In genomic region chr2:526918-527317, GRCh38 we compare ENCODE assay signal across 15 cellular contexts.
DNase-seq lines count a peak whose midpoint lies in the region; ATAC-seq, FAIRE-seq and TF ChIP-seq lines count a peak whose summit lies in the region.
"Had no signal": no experiment of that assay in that cellular context is flagged by ENCODE, and none has a peak within 500 bp of the region (broad histone marks: within the 10 kb centered on the region; RNA-seq: fewer than 3 reads in every experiment).

No MANE protein-coding gene starts in this region.

- H3K23ac ChIP-seq in H1 (ENCODE audit: insufficient read length) = no peak overlapping the region

- intact Hi-C loops in upper lobe of right lung (cut with DNase I) = no loop called here

- no peak for TF ChIP-seq POLR2A in GM12892 (IDR thresholded peaks at IDR 0.05; ENCODE audit: low read depth, low read length)
- no peak for TF ChIP-seq POLR2A in H1 (IDR thresholded peaks at IDR 0.05; ENCODE audit: control extremely low read depth in 1 of 2, low read depth in 2 of 2, low read length in 2 of 2)

- no peak overlapping the region for H3K14ac ChIP-seq in H1 (ENCODE audit: insufficient read length)

- peaks cover 5% of the 10 kb centered on the region for H3K9me3 Mint-ChIP-seq in activated T-helper 17 cell treated with anti-CD3 and anti-CD28 coated beads, Interleukin-2, amount 50 U/mL, for 72 hours

- H3K9ac ChIP-seq in H1 (replicated peaks in 1 of 4; ENCODE audit: extremely low read depth in 1 of 4, low read depth in 3 of 4, low read length in 3 of 4) = peak overlapping the region in 2 of 4 experiments; percentile 6 to 19; a peak in 2 of 7 replicates

- H3K4me3 ChIP-seq in H1 (ENCODE audit: extremely low read depth in 1 of 4, insufficient read depth in 2 of 4, low read depth in 3 of 4, low read length in 4 of 4) (no peak overlapping the region), upper lobe of right lung (no peak overlapping the region)

- H2BK20ac ChIP-seq in H1 (ENCODE audit: low read length) = no peak overlapping the region; the same call in 1 of the 2 replicates

- H3K27me3 ChIP-seq in H1 (replicated peaks in 1 of 4; ENCODE audit: control insufficient read depth in 3 of 4, extremely low read depth in 1 of 4, insufficient read depth in 3 of 4, low read length in 3 of 4) (peaks cover 0 to 3% (median 0%) of the 10 kb centered on the region in 4 experiments; a peak in 1 of 7 replicates), upper lobe of right lung (no peaks in the 10 kb centered on the region)
- H3K27me3 ChIP-seq: BE2C had no signal

- DNase-seq in GM12892 (ENCODE audit: insufficient read length) (no peak), HTR-8/SVneo (ENCODE audit: insufficient read length, low spot score) (no peak), H1 (ENCODE audit: low read depth in 1 of 2, low spot score in 2 of 2) (no peak), upper lobe of right lung (no peak), NCI-H774 (lab: John Stamatoyannopoulos, UW) (no peak)
- DNase-seq: BE2C; CD4-positive, alpha-beta memory T cell; DMS79 treated with DMSO at 0.1 percent for 48 hours; EL; KBM-7 had no signal

- 0 out of 2 replicates have a peak overlapping the region, but pooled peaks have one; percentile 8 for H2BK5ac ChIP-seq in H1 (ENCODE audit: low read depth, low read length)

- peak overlapping the region; percentile 40 for H2BK120ac ChIP-seq in H1 (replicated peaks; ENCODE audit: low read depth, low read length)

- no peak for TF ChIP-seq EP300 in H1 (IDR thresholded peaks at IDR 0.05; ENCODE audit: borderline replicate concordance in 1 of 2, low read depth in 2 of 2, low read length in 2 of 2)

- no peaks in the 10 kb centered on the region for H3K79me2 ChIP-seq in H1 (ENCODE audit: control insufficient read depth in 1 of 2, insufficient read depth in 2 of 2, low read length in 2 of 2)

- peaks cover 8% of the 10 kb centered on the region for H3K23me2 ChIP-seq in H1 (ENCODE audit: low read depth, low read length)

- H3K27ac ChIP-seq in H1 (ENCODE audit: low read depth, low read length) (no peak overlapping the region), upper lobe of right lung (no peak overlapping the region)
- H3K27ac ChIP-seq: C4-2B had no signal

- no peaks in the 10 kb centered on the region for H3K36me3 ChIP-seq in H1 (ENCODE audit: control insufficient read depth in 2 of 4, insufficient read depth in 4 of 4, low read length in 3 of 4)
- no peaks in the 10 kb centered on the region for H3K36me3 ChIP-seq in upper lobe of right lung
- H3K36me3 ChIP-seq: BE2C had no signal

- CTCF ChIA-PET in H1 (lab: Charles Lee; ENCODE audit: partially characterized antibody) = no interaction called here

- no peak overlapping the region for H4K5ac ChIP-seq in H1 (ENCODE audit: insufficient read length, low read depth, low read length)

- peaks cover 0 to 8% (median 5%) of the 10 kb centered on the region in 4 experiments; a peak in 4 of 7 replicates for H3K4me1 ChIP-seq in H1 (replicated peaks in 1 of 4; ENCODE audit: control insufficient read depth in 3 of 4, insufficient read depth in 4 of 4, low read length in 3 of 4)
- H3K4me1 ChIP-seq in upper lobe of right lung = no peaks in the 10 kb centered on the region
- H3K4me1 ChIP-seq: BE2C had no signal

- H3K9me3 ChIP-seq in H1 (ENCODE audit: insufficient read depth in 2 of 2, low read depth in 1 of 2, low read length in 1 of 2) (peaks cover 0 to 7% of the 10 kb centered on the region in 2 experiments; a peak in 1 of 4 replicates), upper lobe of right lung (no peaks in the 10 kb centered on the region)
- H3K9me3 ChIP-seq: BE2C had no signal

- no peak overlapping the region for H4K8ac ChIP-seq in H1 (ENCODE audit: extremely low read depth, insufficient read depth, low read length)

- H4K91ac ChIP-seq in H1 (replicated peaks; ENCODE audit: insufficient read length, low read length) = peak overlapping the region; percentile 98

- ATAC-seq in upper lobe of right lung (peak; percentile 17), GM18873 (IDR thresholded peaks at IDR 0.05; ENCODE audit: low FRiP score, unreplicated experiment) (no peak)
- ATAC-seq in activated T-helper 17 cell treated with anti-CD3 and anti-CD28 coated beads, Interleukin-2, amount 50 U/mL, for 72 hours (replicated peaks) = no peak

- no peaks in the 10 kb centered on the region for H3K79me1 ChIP-seq in H1 (ENCODE audit: low read depth, low read length)

- H3K4ac ChIP-seq in H1 (replicated peaks; ENCODE audit: insufficient read length, low read depth, low read length) = peak overlapping the region; percentile 11

- TF ChIP-seq CTCF in H1 (IDR thresholded peaks at IDR 0.05; ENCODE audit: control extremely low read depth in 1 of 3, insufficient read depth in 1 of 3, low read depth in 1 of 3, low read length in 3 of 3) (no peak), upper lobe of right lung (IDR thresholded peaks at IDR 0.05) (no peak)

- POLR2A ChIA-PET in H1 (lab: Charles Lee; ENCODE audit: partially characterized antibody) = no interaction called here

- no peak overlapping the region for H3K18ac ChIP-seq in H1 (ENCODE audit: extremely low read depth, low read length)

- H4K20me1 ChIP-seq in H1 (replicated peaks in 1 of 2; ENCODE audit: control insufficient read depth in 1 of 2, insufficient read depth in 2 of 2, low read length in 2 of 2) = peaks cover 0 to 7% of the 10 kb centered on the region in 2 experiments

- H3K4me3 Mint-ChIP-seq in activated T-helper 17 cell treated with anti-CD3 and anti-CD28 coated beads, Interleukin-2, amount 50 U/mL, for 72 hours = no peak overlapping the region
- H3K4me3 Mint-ChIP-seq: CD4-positive, alpha-beta memory T cell had no signal

- no peak for TF ChIP-seq RAD21 in H1 (IDR thresholded peaks at IDR 0.05 in 1 of 2, conservative IDR thresholded peaks at IDR 0.05 in 1 of 2; ENCODE audit: low read depth in 2 of 2, low read length in 2 of 2)

- WGBS in H1 (ENCODE audit: extremely low coverage in 1 of 2, insufficient coverage in 1 of 2, insufficient read length in 1 of 2, insufficient replicate concordance in 2 of 2, low coverage in 1 of 2, low lambda C conversion rate in 2 of 2, missing lambda C conversion rate in 1 of 2), 2 experiments = 86 to 100% methylated on average over 3 to 5 of the region's 5 CpGs

- no peaks in the 10 kb centered on the region for H3K36me3 Mint-ChIP-seq in activated T-helper 17 cell treated with anti-CD3 and anti-CD28 coated beads, Interleukin-2, amount 50 U/mL, for 72 hours (ENCODE audit: low read depth)
- H3K36me3 Mint-ChIP-seq: CD4-positive, alpha-beta memory T cell had no signal

- no peak overlapping the region for H2AFZ ChIP-seq in H1 (ENCODE audit: low read length)

- peak overlapping the region; percentile 41; the same call in 1 of the 2 replicates for H2BK12ac ChIP-seq in H1 (ENCODE audit: low read depth, low read length)

- H3K56ac ChIP-seq in H1 (replicated peaks; ENCODE audit: insufficient read length, low read depth, low read length) = peak overlapping the region; percentile 98

- H3K4me2 ChIP-seq in H1 (ENCODE audit: insufficient read depth in 1 of 2, low read depth in 2 of 2, low read length in 2 of 2) = no peak overlapping the region; a peak in 1 of 4 replicates

- no peak overlapping the region for H3K27ac Mint-ChIP-seq in activated T-helper 17 cell treated with anti-CD3 and anti-CD28 coated beads, Interleukin-2, amount 50 U/mL, for 72 hours
- H3K27ac Mint-ChIP-seq: CD4-positive, alpha-beta memory T cell had no signal

- H2BK15ac ChIP-seq in H1 (ENCODE audit: low read length) = peak overlapping the region; percentile 22; the same call in 1 of the 2 replicates

- no peaks in the 10 kb centered on the region for H3K4me1 Mint-ChIP-seq in activated T-helper 17 cell treated with anti-CD3 and anti-CD28 coated beads, Interleukin-2, amount 50 U/mL, for 72 hours
- H3K4me1 Mint-ChIP-seq: CD4-positive, alpha-beta memory T cell had no signal

- H2AK5ac ChIP-seq in H1 (ENCODE audit: low read depth, low read length) = peak overlapping the region; percentile 98

- peak; percentile 67 for FAIRE-seq in GM12892 (lab: Jason Lieb, UNC)
- peak; percentile 100 for FAIRE-seq in HTR-8/SVneo (lab: Jason Lieb, UNC)
- no peak for FAIRE-seq in H1 (lab: Jason Lieb, UNC)
- FAIRE-seq: A204.1, G401.6 had no signal

- H3K27me3 Mint-ChIP-seq in activated T-helper 17 cell treated with anti-CD3 and anti-CD28 coated beads, Interleukin-2, amount 50 U/mL, for 72 hours = peaks cover 14% of the 10 kb centered on the region

TF ChIP-seq in H1, 55 proteins besides CTCF, POLR2A, EP300 and RAD21:
- no peak for TF ChIP-seq TEAD4 (IDR thresholded peaks at IDR 0.05; ENCODE audit: low read depth, low read length)
TF ChIP-seq in H1: peak in this region for 0.
